Comparison of ENCODE assay signal across 2 cellular contexts in the genomic region with DNA sequence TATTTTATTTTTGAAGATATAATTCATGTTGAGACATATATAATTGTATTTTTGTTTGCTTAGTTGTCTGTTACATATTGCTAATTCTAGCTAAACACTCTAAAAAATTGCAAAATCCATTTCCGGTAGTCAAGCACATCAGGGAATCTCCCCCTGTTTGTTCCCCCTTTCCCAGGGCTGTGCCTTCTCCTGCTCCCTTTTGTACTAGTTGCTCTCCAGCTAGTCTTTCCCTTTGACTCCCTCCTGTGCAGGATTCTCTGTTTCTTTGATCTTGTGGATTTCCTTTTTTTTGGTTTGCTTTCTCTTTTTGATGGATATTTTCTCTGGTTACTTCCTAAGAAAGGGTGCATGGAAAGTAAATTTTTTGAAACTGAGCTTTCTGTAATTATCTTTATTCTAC.
TF ChIP-seq lines count a peak whose summit lies in the region.

No MANE protein-coding gene starts in this region.

TF ChIP-seq in GM23338, 12 proteins besides CTCF, POLR2A, EP300 and RAD21 (continued from another document):
- TF ChIP-seq, protein P1, sequence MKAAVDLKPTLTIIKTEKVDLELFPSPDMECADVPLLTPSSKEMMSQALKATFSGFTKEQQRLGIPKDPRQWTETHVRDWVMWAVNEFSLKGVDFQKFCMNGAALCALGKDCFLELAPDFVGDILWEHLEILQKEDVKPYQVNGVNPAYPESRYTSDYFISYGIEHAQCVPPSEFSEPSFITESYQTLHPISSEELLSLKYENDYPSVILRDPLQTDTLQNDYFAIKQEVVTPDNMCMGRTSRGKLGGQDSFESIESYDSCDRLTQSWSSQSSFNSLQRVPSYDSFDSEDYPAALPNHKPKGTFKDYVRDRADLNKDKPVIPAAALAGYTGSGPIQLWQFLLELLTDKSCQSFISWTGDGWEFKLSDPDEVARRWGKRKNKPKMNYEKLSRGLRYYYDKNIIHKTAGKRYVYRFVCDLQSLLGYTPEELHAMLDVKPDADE (IDR thresholded peaks at IDR 0.05) = no peak
- TF ChIP-seq CREB1 (CRISPR knock-in tag; IDR thresholded peaks at IDR 0.05; ENCODE audit: low read depth) (no peak), ZNF331 (CRISPR knock-in tag; IDR thresholded peaks at IDR 0.05; ENCODE audit: low read depth) (no peak), ZNF462 (CRISPR knock-in tag; IDR thresholded peaks at IDR 0.05) (no peak), POLR2AphosphoS5 (IDR thresholded peaks at IDR 0.05; ENCODE audit: low read depth) (no peak), ZNF114 (CRISPR knock-in tag; IDR thresholded peaks at IDR 0.05) (no peak), NANOG (IDR thresholded peaks at IDR 0.05; ENCODE audit: borderline replicate concordance) (no peak), EZH2phosphoT487 (IDR thresholded peaks at IDR 0.05; ENCODE audit: unreplicated experiment) (no peak), STAT1 (IDR thresholded peaks at IDR 0.05; ENCODE audit: unreplicated experiment) (no peak)
- TF ChIP-seq, protein P2, sequence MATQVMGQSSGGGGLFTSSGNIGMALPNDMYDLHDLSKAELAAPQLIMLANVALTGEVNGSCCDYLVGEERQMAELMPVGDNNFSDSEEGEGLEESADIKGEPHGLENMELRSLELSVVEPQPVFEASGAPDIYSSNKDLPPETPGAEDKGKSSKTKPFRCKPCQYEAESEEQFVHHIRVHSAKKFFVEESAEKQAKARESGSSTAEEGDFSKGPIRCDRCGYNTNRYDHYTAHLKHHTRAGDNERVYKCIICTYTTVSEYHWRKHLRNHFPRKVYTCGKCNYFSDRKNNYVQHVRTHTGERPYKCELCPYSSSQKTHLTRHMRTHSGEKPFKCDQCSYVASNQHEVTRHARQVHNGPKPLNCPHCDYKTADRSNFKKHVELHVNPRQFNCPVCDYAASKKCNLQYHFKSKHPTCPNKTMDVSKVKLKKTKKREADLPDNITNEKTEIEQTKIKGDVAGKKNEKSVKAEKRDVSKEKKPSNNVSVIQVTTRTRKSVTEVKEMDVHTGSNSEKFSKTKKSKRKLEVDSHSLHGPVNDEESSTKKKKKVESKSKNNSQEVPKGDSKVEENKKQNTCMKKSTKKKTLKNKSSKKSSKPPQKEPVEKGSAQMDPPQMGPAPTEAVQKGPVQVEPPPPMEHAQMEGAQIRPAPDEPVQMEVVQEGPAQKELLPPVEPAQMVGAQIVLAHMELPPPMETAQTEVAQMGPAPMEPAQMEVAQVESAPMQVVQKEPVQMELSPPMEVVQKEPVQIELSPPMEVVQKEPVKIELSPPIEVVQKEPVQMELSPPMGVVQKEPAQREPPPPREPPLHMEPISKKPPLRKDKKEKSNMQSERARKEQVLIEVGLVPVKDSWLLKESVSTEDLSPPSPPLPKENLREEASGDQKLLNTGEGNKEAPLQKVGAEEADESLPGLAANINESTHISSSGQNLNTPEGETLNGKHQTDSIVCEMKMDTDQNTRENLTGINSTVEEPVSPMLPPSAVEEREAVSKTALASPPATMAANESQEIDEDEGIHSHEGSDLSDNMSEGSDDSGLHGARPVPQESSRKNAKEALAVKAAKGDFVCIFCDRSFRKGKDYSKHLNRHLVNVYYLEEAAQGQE (IDR thresholded peaks at IDR 0.05; ENCODE audit: unreplicated experiment) = no peak

TF ChIP-seq in H1, 55 proteins besides CTCF, POLR2A, EP300 and RAD21:
- TF ChIP-seq, protein P3, sequence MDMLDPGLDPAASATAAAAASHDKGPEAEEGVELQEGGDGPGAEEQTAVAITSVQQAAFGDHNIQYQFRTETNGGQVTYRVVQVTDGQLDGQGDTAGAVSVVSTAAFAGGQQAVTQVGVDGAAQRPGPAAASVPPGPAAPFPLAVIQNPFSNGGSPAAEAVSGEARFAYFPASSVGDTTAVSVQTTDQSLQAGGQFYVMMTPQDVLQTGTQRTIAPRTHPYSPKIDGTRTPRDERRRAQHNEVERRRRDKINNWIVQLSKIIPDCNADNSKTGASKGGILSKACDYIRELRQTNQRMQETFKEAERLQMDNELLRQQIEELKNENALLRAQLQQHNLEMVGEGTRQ (IDR thresholded peaks at IDR 0.05; ENCODE audit: low read length) = no peak
- TF ChIP-seq SAP30 (IDR thresholded peaks at IDR 0.05; ENCODE audit: insufficient read depth, insufficient replicate concordance, low read length) (no peak), TAF1 (IDR thresholded peaks at IDR 0.05; ENCODE audit: low read depth, low read length) (no peak)
